In genomic region chr2:236744316-236745105, GRCh38 we compare ENCODE assay signal across 8 cellular contexts.
DNase-seq lines count a peak whose midpoint lies in the region; ATAC-seq, FAIRE-seq and TF ChIP-seq lines count a peak whose summit lies in the region.
"Had no signal": no experiment of that assay in that cellular context is flagged by ENCODE, and none has a peak within 500 bp of the region (broad histone marks: within the 10 kb centered on the region; RNA-seq: fewer than 3 reads in every experiment).

No MANE protein-coding gene starts in this region.

- no peaks in the 10 kb centered on the region for H3K9me3 ChIP-seq in testis

- no peak overlapping the region for H3K27ac ChIP-seq in testis

- peak; percentile 85 for FAIRE-seq in urothelium cell line (lab: Jason Lieb, UNC)

- no peak for TF ChIP-seq POLR2A in testis (IDR thresholded peaks at IDR 0.05)

- TF ChIP-seq CTCF in astrocyte of the spinal cord (IDR thresholded peaks at IDR 0.05; ENCODE audit: low read depth, low read length): no peak
- no peak for TF ChIP-seq CTCF in testis (IDR thresholded peaks at IDR 0.05)

- no peak for ATAC-seq in GM18873 (IDR thresholded peaks at IDR 0.05; ENCODE audit: low FRiP score, unreplicated experiment)

- peak; percentile 92 for DNase-seq in HS-5 (ENCODE audit: low read depth)
- DNase-seq in astrocyte of the spinal cord (ENCODE audit: low read depth, low spot score): peak; percentile 99
- peak; percentile 30 for DNase-seq in kidney tubule cell (ENCODE audit: low spot score)
- DNase-seq in urothelium cell line (ENCODE audit: low spot score): peak; percentile 76
- no peak for DNase-seq in T-helper 1 cell
- DNase-seq in testis: no peak
- DNase-seq: NCI-H1694 treated with DMSO at 0.1 percent for 48 hours had no signal

- H3K4me3 ChIP-seq in astrocyte of the spinal cord (ENCODE audit: low read depth, low read length) (no peak overlapping the region), testis (no peak overlapping the region)

- peaks cover 6% of the 10 kb centered on the region for H3K4me1 ChIP-seq in testis

- H3K27me3 ChIP-seq in testis: no peaks in the 10 kb centered on the region

- intact Hi-C loops in testis (cut with DNase I; ENCODE audit: low total_unique reads): no loop called here

- no peaks in the 10 kb centered on the region for H3K36me3 ChIP-seq in testis (ENCODE audit: low read depth, missing control alignments)

- in situ Hi-C loops in astrocyte of the spinal cord (cut with HindIII; ENCODE audit: low sequenced_read_pairs): no loop called here

- WGBS in testis, 2 donors: 66 to 72% methylated on average over 6 of the region's 6 CpGs

Comparison
In these comparisons a context has a peak if more than half of its experiments do, and no peak if none do; other contexts are left out.
1. DNase-seq: peak in HS-5 (single experiment), astrocyte of the spinal cord (single experiment), kidney tubule cell (single experiment) and urothelium cell line (single experiment); none in T-helper 1 cell (0 of 5) and testis (single experiment).